ENCODE assay signal across 8 cellular contexts in the genomic region with DNA sequence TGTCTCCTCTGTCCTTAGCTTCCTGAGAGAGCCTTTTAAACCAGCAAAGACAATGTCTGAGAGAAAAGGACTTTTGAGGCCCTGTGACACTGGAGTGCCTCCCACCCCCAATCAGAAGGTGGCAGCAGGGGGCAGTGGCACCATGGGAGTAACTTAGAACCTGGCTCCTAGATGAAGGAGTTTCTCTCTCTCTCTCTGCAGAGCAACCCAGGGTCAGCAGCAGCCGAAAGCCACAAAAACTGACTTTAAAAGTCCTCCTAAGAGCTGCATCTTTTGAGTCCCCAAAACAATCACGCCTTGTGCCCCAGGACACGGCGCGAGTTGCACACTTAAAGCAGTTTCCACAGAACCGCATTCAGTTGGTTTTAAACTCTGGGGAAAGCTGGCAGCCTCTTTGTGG. TPM values are rescaled to one million over a fixed set of nuclear protein-coding genes. Genes with fewer than 3 reads are reported as not detected.
DNase-seq lines count a peak whose midpoint lies in the region; ATAC-seq and TF ChIP-seq lines count a peak whose summit lies in the region.

No MANE protein-coding gene starts in this region.

- H3K4me1 ChIP-seq in HAP-1 (peaks cover 49% of the 10 kb centered on the region), Panc1 (ENCODE audit: control insufficient read depth, insufficient read depth, low read length) (peaks cover 3% of the 10 kb centered on the region; the same call in 1 of the 2 replicates), endodermal cell (ENCODE audit: control insufficient read depth, insufficient read depth, low read length) (peaks cover 4% of the 10 kb centered on the region)

- H3K36me3 Mint-ChIP-seq in endodermal cell (ENCODE audit: low read depth) = no peaks in the 10 kb centered on the region

- H3K9ac ChIP-seq in endodermal cell (ENCODE audit: extremely low read depth, low read length, poor library complexity, severe bottlenecking) = no peak overlapping the region

- H3K27me3 Mint-ChIP-seq in endodermal cell (ENCODE audit: insufficient read depth) = peaks cover 53% of the 10 kb centered on the region

- H3K27ac ChIP-seq in Panc1 (ENCODE audit: low read length) (no peak overlapping the region), endodermal cell (ENCODE audit: low read depth, low read length) (peak overlapping the region; percentile 87)

- H3K27ac Mint-ChIP-seq in endodermal cell = no peak overlapping the region

- peaks cover 28% of the 10 kb centered on the region for H3K4me1 Mint-ChIP-seq in endodermal cell

- TF ChIP-seq CTCF in Panc1 (IDR thresholded peaks at IDR 0.05) (peak; percentile 83), endodermal cell (conservative IDR thresholded peaks at IDR 0.05) (peak; percentile 79)

- POLR2A ChIA-PET in Panc1 (lab: Charles Lee) = no interaction called here

- H3K9me3 ChIP-seq in HAP-1 (no peaks in the 10 kb centered on the region), Panc1 (ENCODE audit: control insufficient read depth, insufficient read depth, low read depth, low read length) (no peaks in the 10 kb centered on the region), endodermal cell (ENCODE audit: control insufficient read depth, low read length) (no peaks in the 10 kb centered on the region)

- H3K9me3 Mint-ChIP-seq in endodermal cell = no peaks in the 10 kb centered on the region

- WGBS in endodermal cell (ENCODE audit: insufficient coverage in 1 of 2, insufficient read length in 1 of 2), 2 experiments = 73 to 75% methylated on average over 5 to 6 of the region's 6 CpGs

- intact Hi-C loops in Panc1 (cut with micrococcal nuclease; ENCODE audit: unreplicated experiment) = loop anchor here (2.0 kb wide), 2 partner anchors 58 to 94 kb away; no protein-coding TSS in a partner anchor

- H3K27me3 ChIP-seq in HAP-1 (ENCODE audit: low read depth) = no peaks in the 10 kb centered on the region
- H3K27me3 ChIP-seq in Panc1 (ENCODE audit: control insufficient read depth, insufficient read depth, low read length) = no peaks in the 10 kb centered on the region
- peaks cover 5% of the 10 kb centered on the region for H3K27me3 ChIP-seq in endodermal cell (ENCODE audit: control insufficient read depth, insufficient read depth, low read length, poor library complexity, severe bottlenecking)

- no peak overlapping the region for H3K4me3 Mint-ChIP-seq in endodermal cell

- CTCF ChIA-PET in Panc1 (lab: Charles Lee) = interaction anchor here (1.2 to 3.3 kb wide), 3 partner anchors 59 to 95 kb away, joined by 5 to 21 read pairs (median 13); no protein-coding TSS in a partner anchor

- DNase-seq in D341Med (ENCODE audit: low spot score) (peak; percentile 79), HAP-1 (ENCODE audit: low spot score in 2 of 2) (peak; percentile 72 to 78), Panc1 (ENCODE audit: low read depth, low spot score) (no peak), endodermal cell (peak; percentile 85), myocyte (ENCODE audit: low read depth) (peak; percentile 68), NCI-H2081 treated with DMSO at 0.1 percent for 48 hours (lab: John Stamatoyannopoulos, UW) (no peak), NCI-H2107 treated with DMSO at 0.1 percent for 48 hours (lab: John Stamatoyannopoulos, UW; ENCODE audit: unreplicated experiment) (no peak)

- ATAC-seq in Panc1 (peak; percentile 90), GM21529 (IDR thresholded peaks at IDR 0.05; ENCODE audit: unreplicated experiment) (no peak)

- BruUV-seq in Panc1 (replicated peaks; lab: Mats Ljungman, UMichigan) = no TSS peak

- H3K4me3 ChIP-seq in HAP-1 (no peak overlapping the region), Panc1 (ENCODE audit: low read depth in 2 of 2, low read length in 2 of 2) (no peak overlapping the region), endodermal cell (ENCODE audit: low read length) (no peak overlapping the region)

- in situ Hi-C loops in HAP-1 (cut with MboI; ENCODE audit: low sequenced_read_pairs) (no loop called here), Panc1 (cut with HindIII; ENCODE audit: low pct_unique_long_range_greater_than_20kb, low sequenced_read_pairs) (no loop called here)

- H3K36me3 ChIP-seq in HAP-1 (replicated peaks) = no peaks in the 10 kb centered on the region
- H3K36me3 ChIP-seq in Panc1 (ENCODE audit: control insufficient read depth, insufficient read depth, low read length) = no peaks in the 10 kb centered on the region
- H3K36me3 ChIP-seq in endodermal cell (ENCODE audit: control insufficient read depth, insufficient read depth, low read length) = no peaks in the 10 kb centered on the region

RNA-seq across cellular contexts. Expression of a gene that starts 5.3 kb away (rescaled TPM):
- not detected for total RNA-seq in Panc1 (2021; ENCODE audit: unreplicated experiment)
- not detected for polyA plus RNA-seq in Panc1 (2012; ENCODE audit: insufficient read length)
- not detected for total RNA-seq in endodermal cell
- polyA plus RNA-seq in endodermal cell (2013, experiment 1 of 2) = 1.1 TPM
- polyA plus RNA-seq in endodermal cell (2013, experiment 2 of 2) = 0.21 TPM
- total RNA-seq in myocyte = not detected in 2 replicates
- 0.10 TPM for polyA plus RNA-seq in myocyte (2012)

Comparison
In these comparisons a context has a peak if more than half of its experiments do, and no peak if none do; other contexts are left out.
1. DNase-seq: peak in D341Med (single experiment), HAP-1 (2 of 2), endodermal cell (single experiment) and myocyte (single experiment); none in Panc1 (single experiment), NCI-H2081 treated with DMSO at 0.1 percent for 48 hours (single experiment) and NCI-H2107 treated with DMSO at 0.1 percent for 48 hours (single experiment).